ENCODE assay signal across 6 cellular contexts in genomic region chr9:127931092-127931881, GRCh38. TPM values are rescaled to one million over a fixed set of nuclear protein-coding genes. Genes with fewer than 3 reads are reported as not detected.
A peak's percentile ranks its signal among the peaks of the same experiment; 100 is the strongest.
DNase-seq lines count a peak whose midpoint lies in the region; ATAC-seq and TF ChIP-seq lines count a peak whose summit lies in the region.

No MANE protein-coding gene starts in this region.

- H3K27me3 ChIP-seq in right atrium auricular region, result peaks cover 5 to 16% of the 10 kb centered on the region in 2 donors

- peaks cover 25% of the 10 kb centered on the region for H3K4me1 Mint-ChIP-seq in type B pancreatic cell (ENCODE audit: unreplicated experiment)

- no peak overlapping the region for H3K27ac ChIP-seq in right atrium auricular region

- peak overlapping the region; percentile 79 for H3K4me3 Mint-ChIP-seq in type B pancreatic cell

- H3K27ac Mint-ChIP-seq in type B pancreatic cell, result peak overlapping the region; percentile 88

- peak overlapping the region; percentile 41 to 63 for H3K4me3 ChIP-seq in right atrium auricular region

- H3K36me3 Mint-ChIP-seq in type B pancreatic cell, result peaks cover 9% of the 10 kb centered on the region

- peaks cover 0 to 55% of the 10 kb centered on the region in 2 donors for H3K4me1 ChIP-seq in right atrium auricular region

- ATAC-seq in HG02678 (IDR thresholded peaks at IDR 0.05; ENCODE audit: unreplicated experiment) (peak; percentile 20), HG03469 (IDR thresholded peaks at IDR 0.05; ENCODE audit: unreplicated experiment) (no peak)

- DNase-seq in DMS53 treated with DMSO at 0.1 percent for 48 hours (lab: John Stamatoyannopoulos, UW; ENCODE audit: unreplicated experiment), result peak; percentile 87
- peak; percentile 67 to 70 for DNase-seq in SHP77 (lab: John Stamatoyannopoulos, UW)
- no peak for DNase-seq in right atrium auricular region (ENCODE audit: low spot score)
- DNase-seq in type B pancreatic cell (ENCODE audit: extremely low spot score, unreplicated experiment), result no peak

- H3K9me3 Mint-ChIP-seq in type B pancreatic cell, result no peaks in the 10 kb centered on the region

- peaks cover 29% of the 10 kb centered on the region for H3K27me3 Mint-ChIP-seq in type B pancreatic cell

- H3K9me3 ChIP-seq in right atrium auricular region, result no peaks in the 10 kb centered on the region

- TF ChIP-seq CTCF in right atrium auricular region (IDR thresholded peaks at IDR 0.05) (no peak), type B pancreatic cell (conservative IDR thresholded peaks at IDR 0.05) (no peak)

- no peaks in the 10 kb centered on the region for H3K36me3 ChIP-seq in right atrium auricular region

RNA-seq across cellular contexts. Expression of gene PIP5KL1, which starts 0.7 kb away (rescaled TPM):
- under 1 TPM in 1 of 2 donors, not detected in 1; 0.20 TPM for total RNA-seq in right atrium auricular region
- 5.8 and 9.4 TPM in 2 replicates for total RNA-seq in type B pancreatic cell (ENCODE audit: low replicate concordance)

RNA-seq across cellular contexts. Expression of gene DPM2, which starts 6.4 kb away (rescaled TPM):
- 10 to 100 TPM in 1 of 2 donors, 1 to 10 TPM in 1; 4.7 to 11.4 TPM for total RNA-seq in right atrium auricular region
- total RNA-seq in type B pancreatic cell (ENCODE audit: low replicate concordance), result 41.6 and 56.3 TPM in 2 replicates

RNA-seq across cellular contexts. Expression of gene ST6GALNAC4, which starts 14.4 kb away (rescaled TPM):
- total RNA-seq in right atrium auricular region (10 to 100 TPM; 31.7 to 59.0 TPM), type B pancreatic cell (ENCODE audit: low replicate concordance) (11.9 and 17.5 TPM in 2 replicates)

RNA-seq across cellular contexts. Expression of gene ST6GALNAC6, which starts 31.9 kb away (rescaled TPM):
- total RNA-seq in right atrium auricular region, result 100 to 1,000 TPM in 1 of 2 donors, 10 to 100 TPM in 1; 68.2 to 106 TPM
- 19.8 and 32.6 TPM in 2 replicates for total RNA-seq in type B pancreatic cell (ENCODE audit: low replicate concordance)

RNA-seq across cellular contexts. Expression of gene EEIG1, which starts 49.5 kb away (rescaled TPM):
- total RNA-seq in right atrium auricular region, result 10 to 100 TPM in 1 of 2 donors, 1 to 10 TPM in 1; 8.3 to 11.6 TPM
- total RNA-seq in type B pancreatic cell (ENCODE audit: low replicate concordance), result 61.1 and 74.8 TPM in 2 replicates

Comparison
In these comparisons a context has a peak if more than half of its experiments do, and no peak if none do; other contexts are left out.
1. DNase-seq: peak in DMS53 treated with DMSO at 0.1 percent for 48 hours (single experiment) and SHP77 (2 of 2); none in right atrium auricular region (single experiment) and type B pancreatic cell (single experiment).